Comparison of ENCODE assay signal across 1 cellular context in genomic region chr22:39520054-39520873, GRCh38.
TF ChIP-seq lines count a peak whose summit lies in the region.

A gene with protein sequence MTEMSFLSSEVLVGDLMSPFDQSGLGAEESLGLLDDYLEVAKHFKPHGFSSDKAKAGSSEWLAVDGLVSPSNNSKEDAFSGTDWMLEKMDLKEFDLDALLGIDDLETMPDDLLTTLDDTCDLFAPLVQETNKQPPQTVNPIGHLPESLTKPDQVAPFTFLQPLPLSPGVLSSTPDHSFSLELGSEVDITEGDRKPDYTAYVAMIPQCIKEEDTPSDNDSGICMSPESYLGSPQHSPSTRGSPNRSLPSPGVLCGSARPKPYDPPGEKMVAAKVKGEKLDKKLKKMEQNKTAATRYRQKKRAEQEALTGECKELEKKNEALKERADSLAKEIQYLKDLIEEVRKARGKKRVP (plus strand): TSS chr22:39520562. CDS start chr22:39521446, 884 bp downstream.

TF ChIP-seq in HepG2, 621 proteins besides CTCF, POLR2A, EP300 and RAD21 (continued from another document and continues in another):
- TF ChIP-seq, protein P1, sequence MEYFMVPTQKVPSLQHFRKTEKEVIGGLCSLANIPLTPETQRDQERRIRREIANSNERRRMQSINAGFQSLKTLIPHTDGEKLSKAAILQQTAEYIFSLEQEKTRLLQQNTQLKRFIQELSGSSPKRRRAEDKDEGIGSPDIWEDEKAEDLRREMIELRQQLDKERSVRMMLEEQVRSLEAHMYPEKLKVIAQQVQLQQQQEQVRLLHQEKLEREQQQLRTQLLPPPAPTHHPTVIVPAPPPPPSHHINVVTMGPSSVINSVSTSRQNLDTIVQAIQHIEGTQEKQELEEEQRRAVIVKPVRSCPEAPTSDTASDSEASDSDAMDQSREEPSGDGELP (IDR thresholded peaks at IDR 0.05; ENCODE audit: borderline replicate concordance, low read depth): 0 out of 2 replicates have a peak, but pooled peaks have one; percentile 17
- TF ChIP-seq ZNF737 (CRISPR knock-in tag; IDR thresholded peaks at IDR 0.05; ENCODE audit: borderline replicate concordance): peak; percentile 96; the same call in 1 of the 2 replicates
- TF ChIP-seq, protein P2, sequence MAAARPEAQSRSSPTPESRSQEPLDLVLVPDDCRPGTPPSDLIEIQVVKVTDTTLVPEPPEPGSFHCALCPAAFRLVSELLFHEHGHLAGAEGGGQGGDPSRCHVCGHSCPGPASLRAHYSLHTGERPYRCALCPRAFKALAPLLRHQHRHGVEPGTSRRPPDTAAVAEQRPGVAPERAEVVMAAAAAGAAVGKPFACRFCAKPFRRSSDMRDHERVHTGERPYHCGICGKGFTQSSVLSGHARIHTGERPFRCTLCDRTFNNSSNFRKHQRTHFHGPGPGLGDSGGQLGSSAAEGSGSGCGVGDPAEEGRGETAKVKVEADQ (CRISPR knock-in tag; IDR thresholded peaks at IDR 0.05; ENCODE audit: borderline replicate concordance): peak; percentile 28; the same call in 1 of the 2 replicates
- peak; percentile 89; the same call in 1 of the 2 replicates for TF ChIP-seq ZNF572 (CRISPR knock-in tag; IDR thresholded peaks at IDR 0.05)
- TF ChIP-seq GABPA (IDR thresholded peaks at IDR 0.05; ENCODE audit: low read depth, low read length): peak; percentile 72
- TF ChIP-seq GABPA (CRISPR knock-in tag; IDR thresholded peaks at IDR 0.05; ENCODE audit: low read depth): peak; percentile 96
- no peak for TF ChIP-seq ZNF570 (CRISPR knock-in tag; IDR thresholded peaks at IDR 0.05; ENCODE audit: borderline replicate concordance)
- peak; percentile 64; the same call in 1 of the 2 replicates for TF ChIP-seq SIN3A (IDR thresholded peaks at IDR 0.05; ENCODE audit: borderline replicate concordance, low read depth, low read length)
- TF ChIP-seq SMAD3 (CRISPR knock-in tag; IDR thresholded peaks at IDR 0.05): peak; percentile 81
- peak; percentile 64; the same call in 1 of the 2 replicates for TF ChIP-seq ZXDC (CRISPR knock-in tag; IDR thresholded peaks at IDR 0.05)
- TF ChIP-seq, protein P3, sequence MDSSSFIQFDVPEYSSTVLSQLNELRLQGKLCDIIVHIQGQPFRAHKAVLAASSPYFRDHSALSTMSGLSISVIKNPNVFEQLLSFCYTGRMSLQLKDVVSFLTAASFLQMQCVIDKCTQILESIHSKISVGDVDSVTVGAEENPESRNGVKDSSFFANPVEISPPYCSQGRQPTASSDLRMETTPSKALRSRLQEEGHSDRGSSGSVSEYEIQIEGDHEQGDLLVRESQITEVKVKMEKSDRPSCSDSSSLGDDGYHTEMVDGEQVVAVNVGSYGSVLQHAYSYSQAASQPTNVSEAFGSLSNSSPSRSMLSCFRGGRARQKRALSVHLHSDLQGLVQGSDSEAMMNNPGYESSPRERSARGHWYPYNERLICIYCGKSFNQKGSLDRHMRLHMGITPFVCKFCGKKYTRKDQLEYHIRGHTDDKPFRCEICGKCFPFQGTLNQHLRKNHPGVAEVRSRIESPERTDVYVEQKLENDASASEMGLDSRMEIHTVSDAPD (CRISPR knock-in tag; IDR thresholded peaks at IDR 0.05): no peak
- TF ChIP-seq GATAD2A (CRISPR knock-in tag; IDR thresholded peaks at IDR 0.05): peak; percentile 53
- no peak; the same call in none of the 2 replicates for TF ChIP-seq ZNF232 (CRISPR knock-in tag; IDR thresholded peaks at IDR 0.05; ENCODE audit: borderline replicate concordance)
- peak; percentile 81; the same call in 1 of the 2 replicates for TF ChIP-seq ZMAT3 (CRISPR knock-in tag; conservative IDR thresholded peaks at IDR 0.05)
- TF ChIP-seq EHMT2 (IDR thresholded peaks at IDR 0.05; ENCODE audit: borderline replicate concordance, low read depth, low read length): no peak
- TF ChIP-seq, protein P4, sequence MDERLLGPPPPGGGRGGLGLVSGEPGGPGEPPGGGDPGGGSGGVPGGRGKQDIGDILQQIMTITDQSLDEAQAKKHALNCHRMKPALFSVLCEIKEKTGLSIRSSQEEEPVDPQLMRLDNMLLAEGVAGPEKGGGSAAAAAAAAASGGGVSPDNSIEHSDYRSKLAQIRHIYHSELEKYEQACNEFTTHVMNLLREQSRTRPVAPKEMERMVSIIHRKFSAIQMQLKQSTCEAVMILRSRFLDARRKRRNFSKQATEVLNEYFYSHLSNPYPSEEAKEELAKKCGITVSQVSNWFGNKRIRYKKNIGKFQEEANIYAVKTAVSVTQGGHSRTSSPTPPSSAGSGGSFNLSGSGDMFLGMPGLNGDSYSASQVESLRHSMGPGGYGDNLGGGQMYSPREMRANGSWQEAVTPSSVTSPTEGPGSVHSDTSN (CRISPR knock-in tag; IDR thresholded peaks at IDR 0.05): 0 out of 2 replicates have a peak, but pooled peaks have one; percentile 33
- TF ChIP-seq SATB2 (CRISPR knock-in tag; IDR thresholded peaks at IDR 0.05): no peak
- peak; percentile 70; the same call in 1 of the 2 replicates for TF ChIP-seq MEIS2 (CRISPR knock-in tag; IDR thresholded peaks at IDR 0.05)
- TF ChIP-seq JDP2 (CRISPR knock-in tag; IDR thresholded peaks at IDR 0.05; ENCODE audit: borderline replicate concordance): peak; percentile 38; the same call in 1 of the 2 replicates
- TF ChIP-seq ZNF562 (CRISPR knock-in tag; IDR thresholded peaks at IDR 0.05; ENCODE audit: borderline replicate concordance): no peak
- TF ChIP-seq IRF2 (CRISPR knock-in tag; IDR thresholded peaks at IDR 0.05): peak; percentile 65
- TF ChIP-seq GLMP (CRISPR knock-in tag; IDR thresholded peaks at IDR 0.05; ENCODE audit: borderline replicate concordance): no peak
- TF ChIP-seq, protein P5, sequence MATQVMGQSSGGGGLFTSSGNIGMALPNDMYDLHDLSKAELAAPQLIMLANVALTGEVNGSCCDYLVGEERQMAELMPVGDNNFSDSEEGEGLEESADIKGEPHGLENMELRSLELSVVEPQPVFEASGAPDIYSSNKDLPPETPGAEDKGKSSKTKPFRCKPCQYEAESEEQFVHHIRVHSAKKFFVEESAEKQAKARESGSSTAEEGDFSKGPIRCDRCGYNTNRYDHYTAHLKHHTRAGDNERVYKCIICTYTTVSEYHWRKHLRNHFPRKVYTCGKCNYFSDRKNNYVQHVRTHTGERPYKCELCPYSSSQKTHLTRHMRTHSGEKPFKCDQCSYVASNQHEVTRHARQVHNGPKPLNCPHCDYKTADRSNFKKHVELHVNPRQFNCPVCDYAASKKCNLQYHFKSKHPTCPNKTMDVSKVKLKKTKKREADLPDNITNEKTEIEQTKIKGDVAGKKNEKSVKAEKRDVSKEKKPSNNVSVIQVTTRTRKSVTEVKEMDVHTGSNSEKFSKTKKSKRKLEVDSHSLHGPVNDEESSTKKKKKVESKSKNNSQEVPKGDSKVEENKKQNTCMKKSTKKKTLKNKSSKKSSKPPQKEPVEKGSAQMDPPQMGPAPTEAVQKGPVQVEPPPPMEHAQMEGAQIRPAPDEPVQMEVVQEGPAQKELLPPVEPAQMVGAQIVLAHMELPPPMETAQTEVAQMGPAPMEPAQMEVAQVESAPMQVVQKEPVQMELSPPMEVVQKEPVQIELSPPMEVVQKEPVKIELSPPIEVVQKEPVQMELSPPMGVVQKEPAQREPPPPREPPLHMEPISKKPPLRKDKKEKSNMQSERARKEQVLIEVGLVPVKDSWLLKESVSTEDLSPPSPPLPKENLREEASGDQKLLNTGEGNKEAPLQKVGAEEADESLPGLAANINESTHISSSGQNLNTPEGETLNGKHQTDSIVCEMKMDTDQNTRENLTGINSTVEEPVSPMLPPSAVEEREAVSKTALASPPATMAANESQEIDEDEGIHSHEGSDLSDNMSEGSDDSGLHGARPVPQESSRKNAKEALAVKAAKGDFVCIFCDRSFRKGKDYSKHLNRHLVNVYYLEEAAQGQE (IDR thresholded peaks at IDR 0.05; ENCODE audit: borderline replicate concordance in 1 of 2, low read depth in 1 of 2, low read length in 2 of 2): peak in 1 of 2 experiments; percentile 74; a peak in 1 of 4 replicates
- TF ChIP-seq ZNF460 (CRISPR knock-in tag; IDR thresholded peaks at IDR 0.05; ENCODE audit: borderline replicate concordance): no peak
- TF ChIP-seq TCF7L2 (IDR thresholded peaks at IDR 0.05; ENCODE audit: low read depth, low read length): no peak
- peak; percentile 22; the same call in 1 of the 2 replicates for TF ChIP-seq SIX4 (CRISPR knock-in tag; IDR thresholded peaks at IDR 0.05)
- TF ChIP-seq, protein P6, sequence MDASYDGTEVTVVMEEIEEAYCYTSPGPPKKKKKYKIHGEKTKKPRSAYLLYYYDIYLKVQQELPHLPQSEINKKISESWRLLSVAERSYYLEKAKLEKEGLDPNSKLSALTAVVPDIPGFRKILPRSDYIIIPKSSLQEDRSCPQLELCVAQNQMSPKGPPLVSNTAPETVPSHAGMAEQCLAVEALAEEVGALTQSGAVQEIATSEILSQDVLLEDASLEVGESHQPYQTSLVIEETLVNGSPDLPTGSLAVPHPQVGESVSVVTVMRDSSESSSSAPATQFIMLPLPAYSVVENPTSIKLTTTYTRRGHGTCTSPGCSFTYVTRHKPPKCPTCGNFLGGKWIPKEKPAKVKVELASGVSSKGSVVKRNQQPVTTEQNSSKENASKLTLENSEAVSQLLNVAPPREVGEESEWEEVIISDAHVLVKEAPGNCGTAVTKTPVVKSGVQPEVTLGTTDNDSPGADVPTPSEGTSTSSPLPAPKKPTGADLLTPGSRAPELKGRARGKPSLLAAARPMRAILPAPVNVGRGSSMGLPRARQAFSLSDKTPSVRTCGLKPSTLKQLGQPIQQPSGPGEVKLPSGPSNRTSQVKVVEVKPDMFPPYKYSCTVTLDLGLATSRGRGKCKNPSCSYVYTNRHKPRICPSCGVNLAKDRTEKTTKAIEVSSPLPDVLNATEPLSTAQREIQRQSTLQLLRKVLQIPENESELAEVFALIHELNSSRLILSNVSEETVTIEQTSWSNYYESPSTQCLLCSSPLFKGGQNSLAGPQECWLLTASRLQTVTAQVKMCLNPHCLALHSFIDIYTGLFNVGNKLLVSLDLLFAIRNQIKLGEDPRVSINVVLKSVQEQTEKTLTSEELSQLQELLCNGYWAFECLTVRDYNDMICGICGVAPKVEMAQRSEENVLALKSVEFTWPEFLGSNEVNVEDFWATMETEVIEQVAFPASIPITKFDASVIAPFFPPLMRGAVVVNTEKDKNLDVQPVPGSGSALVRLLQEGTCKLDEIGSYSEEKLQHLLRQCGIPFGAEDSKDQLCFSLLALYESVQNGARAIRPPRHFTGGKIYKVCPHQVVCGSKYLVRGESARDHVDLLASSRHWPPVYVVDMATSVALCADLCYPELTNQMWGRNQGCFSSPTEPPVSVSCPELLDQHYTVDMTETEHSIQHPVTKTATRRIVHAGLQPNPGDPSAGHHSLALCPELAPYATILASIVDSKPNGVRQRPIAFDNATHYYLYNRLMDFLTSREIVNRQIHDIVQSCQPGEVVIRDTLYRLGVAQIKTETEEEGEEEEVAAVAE (CRISPR knock-in tag; IDR thresholded peaks at IDR 0.05; ENCODE audit: borderline replicate concordance): peak; percentile 95
- 0 out of 2 replicates have a peak, but pooled peaks have one; percentile 34 for TF ChIP-seq MNT (IDR thresholded peaks at IDR 0.05)
- TF ChIP-seq JUNB (CRISPR knock-in tag; IDR thresholded peaks at IDR 0.05; ENCODE audit: borderline replicate concordance): peak; percentile 77
- TF ChIP-seq ZNF558 (CRISPR knock-in tag; IDR thresholded peaks at IDR 0.05; ENCODE audit: borderline replicate concordance): no peak; the same call in 1 of the 2 replicates
- TF ChIP-seq, protein P7, sequence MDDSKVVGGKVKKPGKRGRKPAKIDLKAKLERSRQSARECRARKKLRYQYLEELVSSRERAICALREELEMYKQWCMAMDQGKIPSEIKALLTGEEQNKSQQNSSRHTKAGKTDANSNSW (CRISPR knock-in tag; IDR thresholded peaks at IDR 0.05; ENCODE audit: borderline replicate concordance): peak; percentile 52; the same call in 1 of the 2 replicates
- TF ChIP-seq ZNF552 (CRISPR knock-in tag; IDR thresholded peaks at IDR 0.05; ENCODE audit: borderline replicate concordance): 0 out of 2 replicates have a peak, but pooled peaks have one; percentile 55
- peak; percentile 86; the same call in 1 of the 2 replicates for TF ChIP-seq ZFP36L1 (CRISPR knock-in tag; IDR thresholded peaks at IDR 0.05)
